In the genomic region with DNA sequence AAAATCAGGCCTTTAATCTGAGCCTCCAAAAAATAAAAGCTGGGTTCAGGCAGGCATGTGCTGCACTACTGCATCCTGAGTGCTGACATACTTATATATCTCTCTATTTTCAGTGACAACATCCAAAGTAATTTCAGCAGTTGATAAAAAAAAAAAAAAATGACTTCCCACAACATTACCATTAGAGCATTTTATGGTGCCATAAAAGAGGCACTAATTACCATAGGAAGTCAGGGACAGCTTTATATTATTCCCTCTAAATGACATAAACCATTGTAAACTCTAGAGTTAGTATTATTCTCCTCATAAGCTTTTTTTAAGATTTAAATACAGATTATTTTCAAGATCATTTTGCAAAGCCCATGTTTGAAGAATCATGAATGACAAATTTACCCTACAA, we compare ENCODE assay signal across 1 cellular context.
TF ChIP-seq lines count a peak whose summit lies in the region.

No MANE protein-coding gene starts in this region.

TF ChIP-seq in HEK293, 187 proteins besides CTCF, POLR2A, EP300 and RAD21 (continued from another document):
- TF ChIP-seq ZNF362 (tag by site-specific recombination; IDR thresholded peaks at IDR 0.05) (peak; percentile 40; the same call in 1 of the 2 replicates), ZNF335 (tag by site-specific recombination; conservative IDR thresholded peaks at IDR 0.05) (0 out of 2 replicates have a peak, but pooled peaks have one; percentile 19), SETDB1 (IDR thresholded peaks at IDR 0.05; ENCODE audit: insufficient read length, low read length) (no peak), ZBTB44 (tag by site-specific recombination; IDR thresholded peaks at IDR 0.05) (peak; percentile 41; the same call in 1 of the 2 replicates), ZNF837 (tag by site-specific recombination; IDR thresholded peaks at IDR 0.05) (no peak), ZNF146 (tag by site-specific recombination; IDR thresholded peaks at IDR 0.05) (no peak), ZNF266 (tag by site-specific recombination; IDR thresholded peaks at IDR 0.05; ENCODE audit: low read depth) (no peak)
- TF ChIP-seq, protein P1, sequence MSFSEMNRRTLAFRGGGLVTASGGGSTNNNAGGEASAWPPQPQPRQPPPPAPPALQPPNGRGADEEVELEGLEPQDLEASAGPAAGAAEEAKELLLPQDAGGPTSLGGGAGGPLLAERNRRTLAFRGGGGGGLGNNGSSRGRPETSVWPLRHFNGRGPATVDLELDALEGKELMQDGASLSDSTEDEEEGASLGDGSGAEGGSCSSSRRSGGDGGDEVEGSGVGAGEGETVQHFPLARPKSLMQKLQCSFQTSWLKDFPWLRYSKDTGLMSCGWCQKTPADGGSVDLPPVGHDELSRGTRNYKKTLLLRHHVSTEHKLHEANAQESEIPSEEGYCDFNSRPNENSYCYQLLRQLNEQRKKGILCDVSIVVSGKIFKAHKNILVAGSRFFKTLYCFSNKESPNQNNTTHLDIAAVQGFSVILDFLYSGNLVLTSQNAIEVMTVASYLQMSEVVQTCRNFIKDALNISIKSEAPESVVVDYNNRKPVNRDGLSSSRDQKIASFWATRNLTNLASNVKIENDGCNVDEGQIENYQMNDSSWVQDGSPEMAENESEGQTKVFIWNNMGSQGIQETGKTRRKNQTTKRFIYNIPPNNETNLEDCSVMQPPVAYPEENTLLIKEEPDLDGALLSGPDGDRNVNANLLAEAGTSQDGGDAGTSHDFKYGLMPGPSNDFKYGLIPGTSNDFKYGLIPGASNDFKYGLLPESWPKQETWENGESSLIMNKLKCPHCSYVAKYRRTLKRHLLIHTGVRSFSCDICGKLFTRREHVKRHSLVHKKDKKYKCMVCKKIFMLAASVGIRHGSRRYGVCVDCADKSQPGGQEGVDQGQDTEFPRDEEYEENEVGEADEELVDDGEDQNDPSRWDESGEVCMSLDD (tag by site-specific recombination; IDR thresholded peaks at IDR 0.05) = no peak
